Comparison of ENCODE assay signal across 11 cellular contexts in the genomic region with DNA sequence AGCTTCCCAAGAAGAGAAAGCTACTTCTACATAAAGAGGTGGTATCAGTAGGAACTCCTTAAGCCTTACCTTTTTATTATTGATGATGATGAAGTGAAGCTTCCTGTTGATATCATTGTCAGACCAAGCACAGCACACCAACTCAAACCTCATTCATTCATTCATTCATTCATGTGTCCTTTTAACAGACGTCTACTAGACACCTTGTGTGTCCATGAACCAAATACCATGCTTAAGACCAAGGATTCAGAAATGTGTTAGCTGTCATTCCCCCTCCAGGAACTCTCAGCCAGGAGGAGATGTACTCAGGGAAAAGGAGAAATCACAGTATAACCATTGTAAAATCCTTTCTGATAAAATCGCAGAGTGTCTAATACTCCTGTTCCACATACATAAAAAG.
DNase-seq lines count a peak whose midpoint lies in the region; ATAC-seq and TF ChIP-seq lines count a peak whose summit lies in the region.
"Had no signal": no experiment of that assay in that cellular context is flagged by ENCODE, and none has a peak within 500 bp of the region (broad histone marks: within the 10 kb centered on the region; RNA-seq: fewer than 3 reads in every experiment).

No MANE protein-coding gene starts in this region.

- peak overlapping the region in 1 of 3 experiments; percentile 42 for H3K4me3 Mint-ChIP-seq in nephron
- H3K4me3 Mint-ChIP-seq: activated naive CD8-positive, alpha-beta T cell treated with anti-CD3 and anti-CD28 coated beads, Interleukin-2, amount 10 ng/mL, durations not matched to agents 7 days and 5 days; T-helper 1 cell treated with Interleukin-12 subunit alpha and Interleukin-12 subunit beta and Interleukin-4 antibody, amounts not matched to agents 30 μg/mL and 1 μg/mL, for 36 hours had no signal

- peaks cover 35% of the 10 kb centered on the region for H3F3A ChIP-seq in PC-9 (ENCODE audit: insufficient read depth, low read depth)

- peak overlapping the region; percentile 21 to 43 for H3K9ac ChIP-seq in duodenal mucosa (ENCODE audit: low read depth in 1 of 2, low read length in 2 of 2)

- CTCF ChIA-PET in PC-9 (lab: Charles Lee): no interaction called here

- DNase-seq in PC-9: peak in 1 of 2 experiments; percentile 33
- no peak for DNase-seq in hepatic stellate cell (ENCODE audit: low spot score)
- no peak for DNase-seq in NCI-H2107 treated with DMSO at 0.1 percent for 48 hours (lab: John Stamatoyannopoulos, UW; ENCODE audit: unreplicated experiment)
- DNase-seq in NOMO-1 treated with dmso at 0.1 percent for 144 hours (lab: John Stamatoyannopoulos, UW; ENCODE audit: unreplicated experiment): no peak
- DNase-seq: activated naive CD8-positive, alpha-beta T cell treated with anti-CD3 and anti-CD28 coated beads, Interleukin-2, amount 10 ng/mL, durations not matched to agents 7 days and 5 days; NCI-H1105 had no signal

- peaks cover 4% of the 10 kb centered on the region for H3K27me3 Mint-ChIP-seq in nephron (ENCODE audit: low read depth)
- H3K27me3 Mint-ChIP-seq: activated naive CD8-positive, alpha-beta T cell treated with anti-CD3 and anti-CD28 coated beads, Interleukin-2, amount 10 ng/mL, durations not matched to agents 7 days and 5 days had no signal

- H3K36me3 ChIP-seq in PC-9 (ENCODE audit: low read depth) (no peaks in the 10 kb centered on the region), duodenal mucosa (ENCODE audit: control insufficient read depth in 1 of 2, insufficient read depth in 2 of 2, low read length in 2 of 2) (no peaks in the 10 kb centered on the region)

- H3K27me3 ChIP-seq in PC-9 (ENCODE audit: insufficient read depth, low read depth) (no peaks in the 10 kb centered on the region), duodenal mucosa (ENCODE audit: control insufficient read depth in 1 of 2, insufficient read depth in 2 of 2, low read length in 2 of 2) (no peaks in the 10 kb centered on the region)

- intact Hi-C loops in PC-9 (cut with micrococcal nuclease; ENCODE audit: unreplicated experiment): no loop called here

- H3K4me1 Mint-ChIP-seq in nephron: peaks cover 93% of the 10 kb centered on the region

- H3K4me3 ChIP-seq in PC-9 (peak overlapping the region; percentile 45; the same call in 1 of the 2 replicates), duodenal mucosa (ENCODE audit: low read depth in 1 of 2, low read length in 2 of 2) (peak overlapping the region in 1 of 2 donors; percentile 41)

- H3K36me3 Mint-ChIP-seq in nephron (ENCODE audit: low read depth): no peaks in the 10 kb centered on the region
- H3K36me3 Mint-ChIP-seq: activated naive CD8-positive, alpha-beta T cell treated with anti-CD3 and anti-CD28 coated beads, Interleukin-2, amount 10 ng/mL, durations not matched to agents 7 days and 5 days had no signal

- no peak for ATAC-seq in HG03045 (IDR thresholded peaks at IDR 0.05; ENCODE audit: unreplicated experiment)

- no peaks in the 10 kb centered on the region for H3K9me2 ChIP-seq in PC-9 (ENCODE audit: insufficient read depth)

- TF ChIP-seq CTCF in PC-9 (conservative IDR thresholded peaks at IDR 0.05) (no peak), nephron (IDR thresholded peaks at IDR 0.05; ENCODE audit: unreplicated experiment in 3 of 3) (no peak)

- H3K79me2 ChIP-seq in PC-9 (ENCODE audit: low read depth): no peaks in the 10 kb centered on the region

- H3K27ac ChIP-seq in PC-9 (peak overlapping the region; percentile 94), duodenal mucosa (ENCODE audit: low read depth, low read length) (peak overlapping the region; percentile 10), temporal lobe (ENCODE audit: low read depth, low read length) (peak overlapping the region; percentile 52)

- H3K9me3 Mint-ChIP-seq in nephron: no peaks in the 10 kb centered on the region

- no TSS peak for BruUV-seq in PC-9 (replicated peaks; lab: Mats Ljungman, UMichigan)

- POLR2A ChIA-PET in PC-9 (lab: Charles Lee; ENCODE audit: unreplicated experiment): interaction anchor here (0.7 kb wide), 2 partner anchors 21 to 180 kb away, joined by 3 to 8 read pairs; no protein-coding TSS in a partner anchor

- peak overlapping the region; percentile 74 for H2AFZ ChIP-seq in PC-9

- peak overlapping the region in 2 of 3 experiments; percentile 97 to 99 for H3K27ac Mint-ChIP-seq in nephron
- H3K27ac Mint-ChIP-seq: activated naive CD8-positive, alpha-beta T cell treated with anti-CD3 and anti-CD28 coated beads, Interleukin-2, amount 10 ng/mL, durations not matched to agents 7 days and 5 days; T-helper 1 cell treated with Interleukin-12 subunit alpha and Interleukin-12 subunit beta and Interleukin-4 antibody, amounts not matched to agents 30 μg/mL and 1 μg/mL, for 36 hours had no signal

- peaks cover 7% of the 10 kb centered on the region; the same call in 1 of the 2 replicates for H3K9me3 ChIP-seq in PC-9 (ENCODE audit: insufficient read depth, low read depth)
- no peaks in the 10 kb centered on the region for H3K9me3 ChIP-seq in duodenal mucosa (ENCODE audit: control insufficient read depth in 1 of 2, low read length in 2 of 2)

- peaks cover 46% of the 10 kb centered on the region for H3K4me1 ChIP-seq in PC-9 (replicated peaks; ENCODE audit: insufficient read depth)
- peaks cover 29% of the 10 kb centered on the region in 2 donors for H3K4me1 ChIP-seq in duodenal mucosa (ENCODE audit: control insufficient read depth in 1 of 2, insufficient read depth in 2 of 2, low read length in 2 of 2)

- no peaks in the 10 kb centered on the region for H4K20me1 ChIP-seq in PC-9 (ENCODE audit: insufficient read depth)

- H3K4me2 ChIP-seq in PC-9: peak overlapping the region; percentile 84

Comparison
In these comparisons a context has a peak if more than half of its experiments do, and no peak if none do; other contexts are left out.
1. H3K27ac ChIP-seq: peak in every context shown above with its lines; median percentile 94 in PC-9; 52 in temporal lobe; 10 in duodenal mucosa.